Comparison of ENCODE assay signal across 11 cellular contexts in the genomic region with DNA sequence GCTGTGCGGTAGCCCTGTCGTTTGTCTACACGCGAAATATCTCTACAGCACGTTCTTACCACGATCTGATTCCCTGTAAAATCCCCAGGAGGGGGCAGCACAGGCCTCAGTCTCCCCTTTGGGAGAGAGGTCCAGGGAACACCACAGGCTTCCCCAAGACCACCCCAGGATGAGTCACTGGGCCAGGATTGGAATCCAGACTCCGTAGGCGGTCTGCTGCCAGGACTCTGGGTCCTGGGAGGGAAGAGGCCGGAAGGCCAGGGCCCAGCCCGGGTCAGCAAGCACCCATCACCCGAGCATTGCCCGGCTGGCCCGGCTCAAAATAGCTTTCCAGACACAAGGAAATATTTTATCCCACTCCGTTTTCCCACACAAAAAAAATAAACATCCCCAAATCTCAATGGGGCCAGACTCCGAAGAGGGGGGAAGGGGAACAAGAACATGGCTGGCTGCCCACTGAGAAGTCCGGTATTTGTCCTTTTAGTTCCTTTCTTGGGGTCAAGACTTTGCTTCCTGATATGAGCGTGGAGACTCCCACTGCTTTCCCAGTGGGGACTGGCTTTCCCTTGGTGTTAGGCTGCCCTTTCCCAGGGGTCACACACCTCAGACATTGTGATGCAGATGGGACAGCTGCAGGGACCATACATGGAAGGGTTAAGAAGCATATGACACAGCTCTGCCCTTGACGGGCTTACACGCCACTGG.
A peak's percentile ranks its signal among the peaks of the same experiment; 100 is the strongest.
DNase-seq lines count a peak whose midpoint lies in the region; ATAC-seq and TF ChIP-seq lines count a peak whose summit lies in the region.
"Had no signal": no experiment of that assay in that cellular context is flagged by ENCODE, and none has a peak within 500 bp of the region (broad histone marks: within the 10 kb centered on the region; RNA-seq: fewer than 3 reads in every experiment).

No MANE protein-coding gene starts in this region.

- H3K27ac ChIP-seq in mucosa of rectum (ENCODE audit: low read depth in 2 of 2, low read length in 2 of 2) (peak overlapping the region; percentile 20 to 34), aorta (ENCODE audit: low read depth in 1 of 2, low read length in 2 of 2) (peak overlapping the region; percentile 12 to 87)

- no peak for ATAC-seq in activated CD8-positive, alpha-beta T cell treated with anti-CD3 and anti-CD28 coated beads for 36 hours
- no peak for ATAC-seq in activated CD8-positive, alpha-beta T cell treated with anti-CD3 and anti-CD28 coated beads, Interleukin-2, amount 10 ng/mL, durations not matched to agents 7 days and 5 days
- ATAC-seq in aorta (ENCODE audit: low FRiP score) = peak; percentile 88
- ATAC-seq: T-helper 17 cell had no signal

- TF ChIP-seq CTCF in activated CD8-positive, alpha-beta T cell treated with anti-CD3 and anti-CD28 coated beads for 36 hours (IDR thresholded peaks at IDR 0.05) = peak; percentile 31

- no peak overlapping the region for H3K9ac ChIP-seq in mucosa of rectum (ENCODE audit: low read depth in 1 of 2, low read length in 2 of 2)

- H3K27me3 ChIP-seq in mucosa of rectum (ENCODE audit: control insufficient read depth in 2 of 2, insufficient read depth in 2 of 2, low read length in 2 of 2) = no peaks in the 10 kb centered on the region
- H3K27me3 ChIP-seq in aorta (ENCODE audit: control insufficient read depth in 1 of 2, insufficient read depth in 2 of 2, low read length in 1 of 2) = no peaks in the 10 kb centered on the region

- H3K4me1 ChIP-seq in mucosa of rectum (ENCODE audit: control insufficient read depth in 2 of 2, insufficient read depth in 2 of 2, low read length in 2 of 2) (peaks cover 0 to 3% of the 10 kb centered on the region in 2 donors), aorta (ENCODE audit: control insufficient read depth in 1 of 2, insufficient read depth in 2 of 2, low read length in 2 of 2) (peaks cover 0 to 4% of the 10 kb centered on the region in 2 donors)

- DNase-seq in activated CD8-positive, alpha-beta T cell treated with anti-CD3 and anti-CD28 coated beads for 36 hours = no peak
- DNase-seq in activated CD8-positive, alpha-beta T cell treated with anti-CD3 and anti-CD28 coated beads, Interleukin-2, amount 10 ng/mL, durations not matched to agents 7 days and 5 days = no peak
- DNase-seq in fibroblast of peridontal ligament (ENCODE audit: extremely low read depth) = peak; percentile 65
- peak; percentile 91 to 92 for DNase-seq in aorta
- DNase-seq in NCI-H187 treated with DMSO at 0.1 percent for 48 hours (lab: John Stamatoyannopoulos, UW) = no peak
- no peak for DNase-seq in activated CD8-positive, alpha-beta memory T cell treated with anti-CD3 and anti-CD28 coated beads for 24 hours
- no peak for DNase-seq in immature natural killer cell
- DNase-seq: amygdala, NCI-H1092 treated with DMSO at 0.1 percent for 48 hours, T-helper 17 cell had no signal

- H3K27ac Mint-ChIP-seq in activated CD8-positive, alpha-beta T cell treated with anti-CD3 and anti-CD28 coated beads for 36 hours = no peak overlapping the region
- H3K27ac Mint-ChIP-seq in activated CD8-positive, alpha-beta T cell treated with anti-CD3 and anti-CD28 coated beads, Interleukin-2, amount 10 ng/mL, durations not matched to agents 7 days and 5 days = no peak overlapping the region
- no peak overlapping the region for H3K27ac Mint-ChIP-seq in immature natural killer cell
- H3K27ac Mint-ChIP-seq: T-helper 17 cell had no signal

- H3K27me3 Mint-ChIP-seq in activated CD8-positive, alpha-beta T cell treated with anti-CD3 and anti-CD28 coated beads for 36 hours = peaks cover 6% of the 10 kb centered on the region
- H3K27me3 Mint-ChIP-seq in activated CD8-positive, alpha-beta T cell treated with anti-CD3 and anti-CD28 coated beads, Interleukin-2, amount 10 ng/mL, durations not matched to agents 7 days and 5 days (ENCODE audit: low read depth) = peaks cover 3% of the 10 kb centered on the region
- peaks cover 0 to 6% (median 4%) of the 10 kb centered on the region in 3 donors for H3K27me3 Mint-ChIP-seq in immature natural killer cell (ENCODE audit: low read depth in 3 of 3)

- H3K9me3 Mint-ChIP-seq in activated CD8-positive, alpha-beta T cell treated with anti-CD3 and anti-CD28 coated beads for 36 hours = no peaks in the 10 kb centered on the region
- H3K9me3 Mint-ChIP-seq in activated CD8-positive, alpha-beta T cell treated with anti-CD3 and anti-CD28 coated beads, Interleukin-2, amount 10 ng/mL, durations not matched to agents 7 days and 5 days (ENCODE audit: insufficient read depth) = no peaks in the 10 kb centered on the region
- H3K9me3 Mint-ChIP-seq in immature natural killer cell = no peaks in the 10 kb centered on the region

- intact Hi-C loops in activated CD8-positive, alpha-beta T cell treated with anti-CD3 and anti-CD28 coated beads for 36 hours (cut with micrococcal nuclease) = no loop called here
- intact Hi-C loops in aorta (cut with DNase I) = loop anchor here (5.0 kb wide), 3 partner anchors 33 to 98 kb away; no protein-coding TSS in a partner anchor

- H3K36me3 ChIP-seq in mucosa of rectum (ENCODE audit: control insufficient read depth in 2 of 2, insufficient read depth in 2 of 2, low read length in 2 of 2) (no peaks in the 10 kb centered on the region), aorta (ENCODE audit: control insufficient read depth in 1 of 2, insufficient read depth in 2 of 2, low read length in 1 of 2) (no peaks in the 10 kb centered on the region)

- no peaks in the 10 kb centered on the region for H3K4me1 Mint-ChIP-seq in activated CD8-positive, alpha-beta T cell treated with anti-CD3 and anti-CD28 coated beads for 36 hours (ENCODE audit: low read depth)
- H3K4me1 Mint-ChIP-seq in activated CD8-positive, alpha-beta T cell treated with anti-CD3 and anti-CD28 coated beads, Interleukin-2, amount 10 ng/mL, durations not matched to agents 7 days and 5 days (ENCODE audit: low read depth) = no peaks in the 10 kb centered on the region
- no peaks in the 10 kb centered on the region for H3K4me1 Mint-ChIP-seq in immature natural killer cell

- H3K9me3 ChIP-seq in mucosa of rectum (ENCODE audit: control insufficient read depth in 2 of 2, low read length in 2 of 2) (no peaks in the 10 kb centered on the region), aorta (ENCODE audit: control insufficient read depth, low read length) (no peaks in the 10 kb centered on the region)

- H3K4me3 Mint-ChIP-seq in activated CD8-positive, alpha-beta T cell treated with anti-CD3 and anti-CD28 coated beads for 36 hours = no peak overlapping the region
- no peak overlapping the region for H3K4me3 Mint-ChIP-seq in activated CD8-positive, alpha-beta T cell treated with anti-CD3 and anti-CD28 coated beads, Interleukin-2, amount 10 ng/mL, durations not matched to agents 7 days and 5 days
- H3K4me3 Mint-ChIP-seq in immature natural killer cell = no peak overlapping the region
- H3K4me3 Mint-ChIP-seq: T-helper 17 cell had no signal

- H3K4me3 ChIP-seq in mucosa of rectum (ENCODE audit: low read length in 2 of 2) (no peak overlapping the region), aorta (ENCODE audit: low read length in 2 of 2) (no peak overlapping the region)

- CTCF ChIA-PET in activated CD8-positive, alpha-beta T cell treated with anti-CD3 and anti-CD28 coated beads for 36 hours (lab: Charles Lee) = interaction anchor here (0.7 to 1.7 kb wide), 6 partner anchors 9 to 107 kb away, joined by 3 to 8 read pairs (median 4); no protein-coding TSS in a partner anchor
- CTCF ChIA-PET in activated CD8-positive, alpha-beta T cell treated with anti-CD3 and anti-CD28 coated beads, Interleukin-2, amount 10 ng/mL, durations not matched to agents 7 days and 5 days (lab: Charles Lee) = no interaction called here

- H3K36me3 Mint-ChIP-seq in activated CD8-positive, alpha-beta T cell treated with anti-CD3 and anti-CD28 coated beads for 36 hours (ENCODE audit: low read depth) = no peaks in the 10 kb centered on the region
- no peaks in the 10 kb centered on the region for H3K36me3 Mint-ChIP-seq in activated CD8-positive, alpha-beta T cell treated with anti-CD3 and anti-CD28 coated beads, Interleukin-2, amount 10 ng/mL, durations not matched to agents 7 days and 5 days (ENCODE audit: low read depth)
- H3K36me3 Mint-ChIP-seq in immature natural killer cell = no peaks in the 10 kb centered on the region

- 11 to 14% methylated on average over 19 of the region's 19 CpGs for WGBS in aorta, 2 donors

- POLR2A ChIA-PET in activated CD8-positive, alpha-beta T cell treated with anti-CD3 and anti-CD28 coated beads for 36 hours (lab: Charles Lee) = interaction anchor here (0.5 kb wide), 2 partner anchors 19 to 930 kb away, joined by 3 read pairs; no protein-coding TSS in a partner anchor
- POLR2A ChIA-PET in activated CD8-positive, alpha-beta T cell treated with anti-CD3 and anti-CD28 coated beads, Interleukin-2, amount 10 ng/mL, durations not matched to agents 7 days and 5 days (lab: Charles Lee) = no interaction called here

Comparison
In these comparisons a context has a peak if more than half of its experiments do, and no peak if none do; other contexts are left out.
1. DNase-seq: peak in fibroblast of peridontal ligament (single experiment) and aorta (2 of 2); none in activated CD8-positive, alpha-beta T cell treated with anti-CD3 and anti-CD28 coated beads for 36 hours (single experiment), activated CD8-positive, alpha-beta T cell treated with anti-CD3 and anti-CD28 coated beads, Interleukin-2, amount 10 ng/mL, durations not matched to agents 7 days and 5 days (single experiment), NCI-H187 treated with DMSO at 0.1 percent for 48 hours (single experiment), activated CD8-positive, alpha-beta memory T cell treated with anti-CD3 and anti-CD28 coated beads for 24 hours (single experiment) and immature natural killer cell (0 of 3).